Comparison of ENCODE assay signal across 1 cellular context in genomic region chr19:16200038-16200775, GRCh38.
TF ChIP-seq lines count a peak whose summit lies in the region.

No MANE protein-coding gene starts in this region.

TF ChIP-seq in HepG2, 621 proteins besides CTCF, POLR2A, EP300 and RAD21 (continued from another document and continues in another):
- TF ChIP-seq DDIT3 (CRISPR knock-in tag; IDR thresholded peaks at IDR 0.05), result no peak
- no peak for TF ChIP-seq ZNF432 (CRISPR knock-in tag; IDR thresholded peaks at IDR 0.05; ENCODE audit: borderline replicate concordance)
- TF ChIP-seq POGZ (CRISPR knock-in tag; IDR thresholded peaks at IDR 0.05), result peak; percentile 30; the same call in 1 of the 2 replicates
- peak; percentile 42; the same call in 1 of the 2 replicates for TF ChIP-seq MXD4 (CRISPR knock-in tag; IDR thresholded peaks at IDR 0.05)
- no peak for TF ChIP-seq PPARG (CRISPR knock-in tag; conservative IDR thresholded peaks at IDR 0.05)
- no peak for TF ChIP-seq ZNF136 (CRISPR knock-in tag; IDR thresholded peaks at IDR 0.05; ENCODE audit: low read depth)
- peak; percentile 66; the same call in 1 of the 2 replicates for TF ChIP-seq TFE3 (CRISPR knock-in tag; IDR thresholded peaks at IDR 0.05)
- TF ChIP-seq NFIB (CRISPR knock-in tag; IDR thresholded peaks at IDR 0.05; ENCODE audit: borderline replicate concordance), result no peak
- TF ChIP-seq ZSCAN30 (CRISPR knock-in tag; IDR thresholded peaks at IDR 0.05), result no peak
- TF ChIP-seq ZNF564 (CRISPR knock-in tag; IDR thresholded peaks at IDR 0.05), result peak; percentile 53; the same call in 1 of the 2 replicates
- no peak for TF ChIP-seq FOXA1 (IDR thresholded peaks at IDR 0.05)
- no peak; the same call in 1 of the 2 replicates for TF ChIP-seq FOXA1 (CRISPR knock-in tag; IDR thresholded peaks at IDR 0.05)
- no peak for TF ChIP-seq PBX3 (CRISPR knock-in tag; IDR thresholded peaks at IDR 0.05; ENCODE audit: borderline replicate concordance)
- TF ChIP-seq ZHX1 (CRISPR knock-in tag; IDR thresholded peaks at IDR 0.05; ENCODE audit: low read depth), result no peak
- peak; percentile 87 for TF ChIP-seq SAP130 (CRISPR knock-in tag; IDR thresholded peaks at IDR 0.05; ENCODE audit: low read depth)
- no peak for TF ChIP-seq ZNF782 (CRISPR knock-in tag; IDR thresholded peaks at IDR 0.05; ENCODE audit: borderline replicate concordance)
- 0 out of 2 replicates have a peak, but pooled peaks have one; percentile 32 for TF ChIP-seq ZNF761 (CRISPR knock-in tag; conservative IDR thresholded peaks at IDR 0.05)
- TF ChIP-seq HCFC1 (IDR thresholded peaks at IDR 0.05; ENCODE audit: low read depth, low read length), result no peak
- peak; percentile 33; the same call in 1 of the 2 replicates for TF ChIP-seq ZNF569 (CRISPR knock-in tag; IDR thresholded peaks at IDR 0.05; ENCODE audit: borderline replicate concordance)
- TF ChIP-seq ZNF138 (CRISPR knock-in tag; IDR thresholded peaks at IDR 0.05; ENCODE audit: low read depth), result no peak
- peak; percentile 84 for TF ChIP-seq ARID5B (CRISPR knock-in tag; IDR thresholded peaks at IDR 0.05)
- TF ChIP-seq PRPF4 (IDR thresholded peaks at IDR 0.05; ENCODE audit: low read depth, low read length, poor library complexity, severe bottlenecking), result no peak
- peak; percentile 20; the same call in 1 of the 2 replicates for TF ChIP-seq HIVEP1 (CRISPR knock-in tag; IDR thresholded peaks at IDR 0.05)
- TF ChIP-seq FOXK1 (CRISPR knock-in tag; IDR thresholded peaks at IDR 0.05; ENCODE audit: borderline replicate concordance, low read depth), result peak; percentile 28; the same call in 1 of the 2 replicates
- peak; percentile 61; the same call in 1 of the 2 replicates for TF ChIP-seq NR2C2 (CRISPR knock-in tag; IDR thresholded peaks at IDR 0.05; ENCODE audit: borderline replicate concordance)
- TF ChIP-seq RNF2 (conservative IDR thresholded peaks at IDR 0.05; ENCODE audit: low read depth), result no peak
- TF ChIP-seq PRDM4 (CRISPR knock-in tag; IDR thresholded peaks at IDR 0.05; ENCODE audit: borderline replicate concordance), result no peak
- TF ChIP-seq ATF1 (CRISPR knock-in tag; IDR thresholded peaks at IDR 0.05), result no peak
- TF ChIP-seq ZNF572 (CRISPR knock-in tag; IDR thresholded peaks at IDR 0.05), result 0 out of 2 replicates have a peak, but pooled peaks have one; percentile 73
- TF ChIP-seq ZNF33B (CRISPR knock-in tag; IDR thresholded peaks at IDR 0.05), result peak; percentile 24; the same call in 1 of the 2 replicates
- peak; percentile 37; the same call in 1 of the 2 replicates for TF ChIP-seq ETV5 (CRISPR knock-in tag; IDR thresholded peaks at IDR 0.05; ENCODE audit: borderline replicate concordance)
- peak; percentile 38; the same call in 1 of the 2 replicates for TF ChIP-seq BCL6 (CRISPR knock-in tag; IDR thresholded peaks at IDR 0.05)
- no peak for TF ChIP-seq HES4 (CRISPR knock-in tag; IDR thresholded peaks at IDR 0.05; ENCODE audit: borderline replicate concordance)
- no peak for TF ChIP-seq HOXA9 (CRISPR knock-in tag; IDR thresholded peaks at IDR 0.05; ENCODE audit: borderline replicate concordance)
- peak; percentile 29; the same call in 1 of the 2 replicates for TF ChIP-seq NCOA1 (CRISPR knock-in tag; IDR thresholded peaks at IDR 0.05)
- no peak for TF ChIP-seq REXO4 (CRISPR knock-in tag; IDR thresholded peaks at IDR 0.05; ENCODE audit: borderline replicate concordance)
- TF ChIP-seq PAXIP1 (CRISPR knock-in tag; conservative IDR thresholded peaks at IDR 0.05), result peak; percentile 93
- TF ChIP-seq ZFX (CRISPR knock-in tag; IDR thresholded peaks at IDR 0.05; ENCODE audit: low read depth), result peak; percentile 70
- peak; percentile 92 for TF ChIP-seq TRIM24 (CRISPR knock-in tag; IDR thresholded peaks at IDR 0.05)
- peak; percentile 72 for TF ChIP-seq PHF21A (CRISPR knock-in tag; IDR thresholded peaks at IDR 0.05)
- peak; percentile 34 for TF ChIP-seq ZEB1 (IDR thresholded peaks at IDR 0.05; ENCODE audit: insufficient replicate concordance, low read depth)
- TF ChIP-seq MYC (CRISPR knock-in tag; IDR thresholded peaks at IDR 0.05; ENCODE audit: borderline replicate concordance), result peak; percentile 60; the same call in 1 of the 2 replicates
- TF ChIP-seq ZNF337 (CRISPR knock-in tag; IDR thresholded peaks at IDR 0.05; ENCODE audit: borderline replicate concordance, low read depth), result peak; percentile 86; the same call in 1 of the 2 replicates
